In the genomic region with DNA sequence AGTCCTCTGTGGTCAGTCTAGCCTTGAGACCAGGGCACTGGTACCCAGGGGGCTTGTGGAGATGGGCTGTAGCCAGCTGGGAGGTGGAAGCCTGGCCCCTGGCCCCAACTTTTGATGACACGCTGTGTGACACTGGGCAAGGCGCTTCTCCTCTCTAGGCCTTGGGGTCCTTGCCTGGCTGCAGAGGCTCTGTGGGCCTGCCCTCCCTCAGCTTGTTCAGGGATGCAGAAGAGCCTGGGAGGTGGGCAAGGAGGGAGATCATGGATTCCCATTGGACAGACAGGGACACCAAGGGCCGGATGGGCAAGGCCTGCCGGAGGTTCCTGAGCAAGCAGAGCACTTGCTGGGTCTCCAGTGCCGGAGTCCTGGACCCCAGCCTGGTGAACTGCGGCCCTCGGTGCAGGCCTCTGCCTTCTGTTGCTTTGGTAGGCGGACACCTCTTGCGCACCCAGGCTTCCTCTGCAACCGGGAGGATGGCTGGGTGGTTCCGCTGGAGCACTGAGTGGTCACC, we compare ENCODE assay signal across 12 cellular contexts. TPM values are rescaled to one million over a fixed set of nuclear protein-coding genes. Genes with fewer than 3 reads are reported as not detected.
DNase-seq lines count a peak whose midpoint lies in the region; ATAC-seq and TF ChIP-seq lines count a peak whose summit lies in the region.
"Had no signal": no experiment of that assay in that cellular context is flagged by ENCODE, and none has a peak within 500 bp of the region (broad histone marks: within the 10 kb centered on the region; RNA-seq: fewer than 3 reads in every experiment).

No MANE protein-coding gene starts in this region.

- CTCF ChIA-PET in CD4-positive, alpha-beta memory T cell (lab: Charles Lee; ENCODE audit: partially characterized antibody), result no interaction called here
- CTCF ChIA-PET in OCI-LY7 (lab: Charles Lee; ENCODE audit: unreplicated experiment), result no interaction called here

- H3K23ac ChIP-seq in trophoblast cell (ENCODE audit: low read length), result no peak overlapping the region

- no CpG with 5 or more reads among the region's 11 CpGs for WGBS in gastroesophageal sphincter (ENCODE audit: low coverage in 1 of 2), 2 donors
- no CpG with 5 or more reads among the region's 11 CpGs for WGBS in trophoblast cell (ENCODE audit: extremely low coverage, insufficient coverage, insufficient read length)

- H3K4ac ChIP-seq in trophoblast cell (ENCODE audit: low read depth, low read length), result no peak overlapping the region

- H3K27ac ChIP-seq in CD4-positive, alpha-beta memory T cell (ENCODE audit: low read depth, low read length), result peak overlapping the region; percentile 78
- no peak overlapping the region for H3K27ac ChIP-seq in OCI-LY7 (ENCODE audit: low read depth, low read length, poor library complexity, severe bottlenecking)
- peak overlapping the region in 3 of 4 donors; percentile 91 to 97 (median 95) for H3K27ac ChIP-seq in gastroesophageal sphincter
- no peak overlapping the region for H3K27ac ChIP-seq in trophoblast cell (ENCODE audit: low read depth, low read length)

- H3K4me1 ChIP-seq in CD4-positive, alpha-beta memory T cell (ENCODE audit: insufficient read depth, low read length), result peaks cover 21% of the 10 kb centered on the region
- H3K4me1 ChIP-seq in OCI-LY7 (ENCODE audit: insufficient read depth, low read length, poor library complexity, severe bottlenecking) (peaks cover 34% of the 10 kb centered on the region), gastroesophageal sphincter (peaks cover 0 to 47% (median 24%) of the 10 kb centered on the region in 3 donors), trophoblast cell (ENCODE audit: control insufficient read depth in 1 of 2, insufficient read depth in 2 of 2, low read length in 2 of 2) (peaks cover 0 to 2% of the 10 kb centered on the region in 2 experiments), BE2C (no peaks in the 10 kb centered on the region)

- H3K36me3 Mint-ChIP-seq in CD4-positive, alpha-beta memory T cell, result peaks cover 0 to 17% of the 10 kb centered on the region in 2 donors

- no peaks in the 10 kb centered on the region for H3K27me3 Mint-ChIP-seq in CD4-positive, alpha-beta memory T cell
- H3K27me3 Mint-ChIP-seq: stimulated activated naive B cell treated with anti-CD40 and anti-IgM and Interleukin-4, amounts not matched to agents 10 μg/mL and 1 μg/mL and 100 μg/mL, for 72 hours had no signal

- no peak overlapping the region for H4K12ac ChIP-seq in trophoblast cell (ENCODE audit: low read depth, low read length)

- intact Hi-C loops in CD4-positive, alpha-beta memory T cell (cut with micrococcal nuclease), result no loop called here
- intact Hi-C loops in OCI-LY7 (cut with micrococcal nuclease; ENCODE audit: unreplicated experiment), result no loop called here

- H3K79me2 ChIP-seq in OCI-LY7 (ENCODE audit: insufficient read depth, low read depth, low read length), result no peaks in the 10 kb centered on the region; the same call in 1 of the 2 replicates
- H3K79me2 ChIP-seq in trophoblast cell (ENCODE audit: control insufficient read depth, insufficient read depth, low read length, poor library complexity), result peaks cover 3% of the 10 kb centered on the region

- peak overlapping the region; percentile 44 for H2AK5ac ChIP-seq in trophoblast cell (ENCODE audit: low read length)

- DNase-seq in CD4-positive, alpha-beta memory T cell, result no peak
- DNase-seq in OCI-LY7 (ENCODE audit: low spot score) (no peak), trophoblast cell (no peak), BE2C (no peak), NCI-H128 (lab: John Stamatoyannopoulos, UW; ENCODE audit: unreplicated experiment) (no peak)
- no peak for DNase-seq in stimulated activated CD4-positive, alpha-beta T cell treated with anti-CD3 and anti-CD28 coated beads, Interleukin-4, amount 100 ng/mL, for 1 hour

- H3K27ac Mint-ChIP-seq in CD4-positive, alpha-beta memory T cell, result peak overlapping the region in 4 of 7 donors; percentile 29 to 99 (median 64)

- no peaks in the 10 kb centered on the region for H4K20me1 ChIP-seq in OCI-LY7 (ENCODE audit: insufficient read depth, low read length)

- POLR2A ChIA-PET in CD4-positive, alpha-beta memory T cell (lab: Charles Lee; ENCODE audit: partially characterized antibody), result interaction anchor here (1.5 to 5.7 kb wide), 11 partner anchors 8 to 692 kb away, joined by 5 to 46 read pairs (median 10); a partner anchor contains a TSS
- POLR2A ChIA-PET in OCI-LY7 (lab: Charles Lee), result interaction anchor here (0.6 to 1.3 kb wide), 3 partner anchors 23 to 213 kb away, joined by 3 to 5 read pairs (median 3); no protein-coding TSS in a partner anchor

- H3K9ac ChIP-seq in trophoblast cell (ENCODE audit: low read length), result no peak overlapping the region

- no peaks in the 10 kb centered on the region for H3K9me2 ChIP-seq in OCI-LY7 (ENCODE audit: insufficient read depth, low read length)

- H3K4me3 Mint-ChIP-seq in CD4-positive, alpha-beta memory T cell, result peak overlapping the region in 1 of 8 donors; percentile 13

- H4K8ac ChIP-seq in trophoblast cell (ENCODE audit: low read depth, low read length), result peak overlapping the region; percentile 89

- no peak for TF ChIP-seq CTCF in OCI-LY7 (conservative IDR thresholded peaks at IDR 0.05; ENCODE audit: low read length)
- no peak for TF ChIP-seq CTCF in gastroesophageal sphincter (IDR thresholded peaks at IDR 0.05)
- TF ChIP-seq CTCF in BE2C (IDR thresholded peaks at IDR 0.05; ENCODE audit: low read depth, low read length), result no peak

- H2BK5ac ChIP-seq in trophoblast cell (ENCODE audit: low read depth, low read length, poor library complexity), result no peak overlapping the region

- H2AFZ ChIP-seq in OCI-LY7 (ENCODE audit: low read length) (peak overlapping the region; percentile 87; the same call in 1 of the 2 replicates), trophoblast cell (ENCODE audit: insufficient read depth, low read length, poor library complexity) (peak overlapping the region; percentile 62)

- peaks cover 9% of the 10 kb centered on the region for H3K79me1 ChIP-seq in trophoblast cell (ENCODE audit: low read length)

- peak overlapping the region; percentile 84 for H3K4me2 ChIP-seq in OCI-LY7 (ENCODE audit: low read length)
- H3K4me2 ChIP-seq in trophoblast cell (ENCODE audit: low read length), result no peak overlapping the region

- ATAC-seq in gastroesophageal sphincter (no peak), GM19324 (IDR thresholded peaks at IDR 0.05; ENCODE audit: low FRiP score, unreplicated experiment) (no peak)

- peaks cover 9 to 16% (median 11%) of the 10 kb centered on the region in 4 donors for H3K4me1 Mint-ChIP-seq in CD4-positive, alpha-beta memory T cell

- H2BK120ac ChIP-seq in trophoblast cell (ENCODE audit: insufficient read depth, low read length, poor library complexity), result no peak overlapping the region

- no peak overlapping the region for H3K4me3 ChIP-seq in CD4-positive, alpha-beta memory T cell (ENCODE audit: low read length in 2 of 2)
- H3K4me3 ChIP-seq in OCI-LY7 (ENCODE audit: low read depth, low read length, poor library complexity, severe bottlenecking), result no peak overlapping the region
- H3K4me3 ChIP-seq in gastroesophageal sphincter, result peak overlapping the region in 1 of 2 donors; percentile 97
- no peak overlapping the region for H3K4me3 ChIP-seq in trophoblast cell (ENCODE audit: low read depth, low read length)
- no peak overlapping the region for H3K4me3 ChIP-seq in BE2C (ENCODE audit: low read depth, low read length)

- no TSS peak for BruUV-seq in OCI-LY7 (replicated peaks; lab: Mats Ljungman, UMichigan)

- no peaks in the 10 kb centered on the region for H3K9me3 ChIP-seq in CD4-positive, alpha-beta memory T cell (ENCODE audit: control insufficient read depth in 1 of 2, low read length in 2 of 2)
- no peaks in the 10 kb centered on the region for H3K9me3 ChIP-seq in OCI-LY7 (ENCODE audit: low read length)
- no peaks in the 10 kb centered on the region for H3K9me3 ChIP-seq in gastroesophageal sphincter
- H3K9me3 ChIP-seq in trophoblast cell (ENCODE audit: insufficient read depth, low read depth, low read length), result peaks cover 2% of the 10 kb centered on the region
- H3K9me3 ChIP-seq in BE2C, result no peaks in the 10 kb centered on the region

- H2BK12ac ChIP-seq in trophoblast cell (ENCODE audit: low read length), result no peak overlapping the region

- H3K18ac ChIP-seq in trophoblast cell (ENCODE audit: low read length), result no peak overlapping the region

- no peaks in the 10 kb centered on the region for H3K9me3 Mint-ChIP-seq in CD4-positive, alpha-beta memory T cell
- H3K9me3 Mint-ChIP-seq: stimulated activated naive B cell treated with anti-CD40 and anti-IgM and Interleukin-4, amounts not matched to agents 10 μg/mL and 1 μg/mL and 100 μg/mL, for 72 hours had no signal

- TF ChIP-seq EP300 in gastroesophageal sphincter (IDR thresholded peaks at IDR 0.05), result no peak

- H3K36me3 ChIP-seq in CD4-positive, alpha-beta memory T cell (ENCODE audit: insufficient read depth, low read length), result no peaks in the 10 kb centered on the region
- H3K36me3 ChIP-seq in OCI-LY7 (ENCODE audit: insufficient read depth, low read length) (no peaks in the 10 kb centered on the region), gastroesophageal sphincter (peaks cover 0 to 17% of the 10 kb centered on the region in 2 donors), trophoblast cell (ENCODE audit: control insufficient read depth in 1 of 2, insufficient read depth in 2 of 2, low read length in 2 of 2) (peaks cover 0 to under 1% of the 10 kb centered on the region in 2 experiments), BE2C (no peaks in the 10 kb centered on the region)
- H3K36me3 ChIP-seq: cardiac muscle cell had no signal

- H4K91ac ChIP-seq in trophoblast cell (ENCODE audit: low read depth, low read length), result peak overlapping the region; percentile 42

- no peak overlapping the region for H3K14ac ChIP-seq in trophoblast cell (ENCODE audit: low read length)

- TF ChIP-seq POLR2A in gastroesophageal sphincter (IDR thresholded peaks at IDR 0.05), result no peak

- H3K27me3 ChIP-seq in CD4-positive, alpha-beta memory T cell (ENCODE audit: insufficient read depth, low read length), result no peaks in the 10 kb centered on the region
- H3K27me3 ChIP-seq in gastroesophageal sphincter, result no peaks in the 10 kb centered on the region
- no peaks in the 10 kb centered on the region for H3K27me3 ChIP-seq in trophoblast cell (ENCODE audit: insufficient read depth, low read length)
- no peaks in the 10 kb centered on the region for H3K27me3 ChIP-seq in BE2C
- H3K27me3 ChIP-seq: cardiac muscle cell had no signal

RNA-seq across cellular contexts. Expression of a gene that starts 1.3 kb away (rescaled TPM):
- total RNA-seq in CD4-positive, alpha-beta memory T cell, result 10 to 100 TPM; 14.0 to 15.8 TPM
- 1 to 10 TPM; 5.6 to 8.8 TPM for polyA plus RNA-seq in CD4-positive, alpha-beta memory T cell
- total RNA-seq in OCI-LY7 (2014; rRNA removed; shearing (Covaris generic)), result 8.6 and 8.8 TPM in 2 replicates
- total RNA-seq in OCI-LY7 (2022) (13.3 and 16.2 TPM in 2 replicates), gastroesophageal sphincter (10 to 100 TPM; 20.3 to 41.2 (median 27.0) TPM)
- polyA plus RNA-seq in trophoblast cell (2013), result 10.5 and 11.1 TPM in 2 replicates
- 18.3 TPM for polyA plus RNA-seq in BE2C (2012; ENCODE audit: insufficient read depth, insufficient read length, low read depth)

RNA-seq across cellular contexts. Expression of a gene that starts 6.2 kb away (rescaled TPM):
- 10 to 100 TPM; 45.7 to 47.3 TPM for total RNA-seq in CD4-positive, alpha-beta memory T cell
- 1 to 10 TPM; 4.1 to 6.3 TPM for polyA plus RNA-seq in CD4-positive, alpha-beta memory T cell
- 18.1 and 29.0 TPM in 2 replicates for total RNA-seq in OCI-LY7 (2014; rRNA removed; shearing (Covaris generic))
- 28.2 and 28.7 TPM in 2 replicates for total RNA-seq in OCI-LY7 (2022)
- 10 to 100 TPM; 18.8 to 27.2 (median 26.3) TPM for total RNA-seq in gastroesophageal sphincter
- polyA plus RNA-seq in trophoblast cell (2013), result 16.5 and 17.3 TPM in 2 replicates
- polyA plus RNA-seq in BE2C (2012; ENCODE audit: insufficient read depth, insufficient read length, low read depth), result 19.9 TPM

RNA-seq across cellular contexts. Expression of a gene that starts 12.5 kb away (rescaled TPM):
- total RNA-seq in CD4-positive, alpha-beta memory T cell, result under 1 TPM in 1 of 2 experiments, not detected in 1; 0.47 TPM
- polyA plus RNA-seq in CD4-positive, alpha-beta memory T cell, result not detected
- not detected in 2 replicates for total RNA-seq in OCI-LY7 (2014; rRNA removed; shearing (Covaris generic))
- total RNA-seq in OCI-LY7 (2022), result not detected in 2 replicates
- total RNA-seq in gastroesophageal sphincter, result not detected
- 0.19 TPM in 1 of 2 replicates, not detected in the other for polyA plus RNA-seq in trophoblast cell (2013)
- not detected for polyA plus RNA-seq in BE2C (2012; ENCODE audit: insufficient read depth, insufficient read length, low read depth)
- total RNA-seq: cardiac muscle cell; lower leg skin; T-helper 2 cell treated with Interferon-gamma antibody and Interleukin-4, amounts not matched to agents 100 ng/mL and 5 ng/mL, for 36 hours had no signal

RNA-seq across cellular contexts. Expression of a gene that starts 44.8 kb away (rescaled TPM):
- total RNA-seq in CD4-positive, alpha-beta memory T cell, result 100 to 1,000 TPM; 268 to 279 TPM
- 100 to 1,000 TPM; 125 to 200 TPM for polyA plus RNA-seq in CD4-positive, alpha-beta memory T cell
- 101 and 107 TPM in 2 replicates for total RNA-seq in OCI-LY7 (2014; rRNA removed; shearing (Covaris generic))
- total RNA-seq in OCI-LY7 (2022), result 153 and 177 TPM in 2 replicates
- total RNA-seq in gastroesophageal sphincter, result 100 to 1,000 TPM in 2 of 4 donors, 10 to 100 TPM in 2; 92.1 to 188 (median 101) TPM
- 138 and 148 TPM in 2 replicates for polyA plus RNA-seq in trophoblast cell (2013)
- polyA plus RNA-seq in BE2C (2012; ENCODE audit: insufficient read depth, insufficient read length, low read depth), result 73.8 TPM

RNA-seq across cellular contexts. Expression of a gene that starts 48.7 kb away (rescaled TPM):
- total RNA-seq in CD4-positive, alpha-beta memory T cell, result under 1 TPM; 0.44 to 0.91 TPM
- polyA plus RNA-seq in CD4-positive, alpha-beta memory T cell, result not detected
- not detected in 2 replicates for total RNA-seq in OCI-LY7 (2014; rRNA removed; shearing (Covaris generic))
- total RNA-seq in OCI-LY7 (2022) (not detected in 2 replicates), gastroesophageal sphincter (not detected)
- not detected in 2 replicates for polyA plus RNA-seq in trophoblast cell (2013)
- polyA plus RNA-seq in BE2C (2012; ENCODE audit: insufficient read depth, insufficient read length, low read depth), result not detected
- total RNA-seq: cardiac muscle cell; lower leg skin; T-helper 2 cell treated with Interferon-gamma antibody and Interleukin-4, amounts not matched to agents 100 ng/mL and 5 ng/mL, for 36 hours had no signal

Comparison
In these comparisons a context has a peak if more than half of its experiments do, and no peak if none do; other contexts are left out.
1. H3K27ac ChIP-seq: peak in CD4-positive, alpha-beta memory T cell (single experiment) and gastroesophageal sphincter (3 of 4); none in OCI-LY7 (single experiment) and trophoblast cell (single experiment).